Comparison of ENCODE assay signal across 2 cellular contexts in the genomic region with DNA sequence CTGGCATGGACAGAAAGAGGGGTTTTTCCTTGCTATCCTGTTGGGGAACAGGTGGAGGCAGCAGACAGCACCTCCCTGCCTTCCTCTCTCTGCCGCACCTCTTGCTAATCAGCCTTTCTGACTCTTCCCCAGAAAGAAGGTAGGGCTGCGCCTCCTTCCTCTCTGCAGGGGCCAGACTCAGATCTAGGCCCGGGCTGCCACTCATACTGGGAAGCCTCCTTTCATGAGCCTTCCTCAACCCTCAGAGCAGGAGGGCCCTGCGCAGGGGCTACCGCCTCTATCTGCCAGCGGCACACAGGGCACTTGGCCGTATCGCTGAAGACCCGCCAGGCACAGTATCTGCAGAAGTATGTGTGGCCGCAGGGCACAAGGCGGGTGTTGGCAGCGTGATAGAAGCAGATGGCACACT.
TF ChIP-seq lines count a peak whose summit lies in the region.

No MANE protein-coding gene starts in this region.

TF ChIP-seq in GM23338, 12 proteins besides CTCF, POLR2A, EP300 and RAD21:
- no peak for TF ChIP-seq EZH2phosphoT487 (IDR thresholded peaks at IDR 0.05; ENCODE audit: unreplicated experiment)

TF ChIP-seq in K562, 482 proteins besides CTCF, POLR2A, EP300 and RAD21:
- TF ChIP-seq CHD2 (IDR thresholded peaks at IDR 0.05; ENCODE audit: low read depth, low read length) = no peak
- TF ChIP-seq RBM15 (IDR thresholded peaks at IDR 0.05; ENCODE audit: insufficient read depth, low read length) = no peak
- TF ChIP-seq MAX (CRISPR knock-in tag; IDR thresholded peaks at IDR 0.05) = no peak
- no peak for TF ChIP-seq MCM7 (IDR thresholded peaks at IDR 0.05)
- TF ChIP-seq ZNF695 (CRISPR knock-in tag; IDR thresholded peaks at IDR 0.05) = no peak
- no peak for TF ChIP-seq CC2D1A (IDR thresholded peaks at IDR 0.05)
- TF ChIP-seq GABPA (tag; conservative IDR thresholded peaks at IDR 0.05; ENCODE audit: low read depth) = no peak
- TF ChIP-seq DDX20 (tag; IDR thresholded peaks at IDR 0.05; ENCODE audit: low read depth) = no peak
- TF ChIP-seq, protein P1, sequence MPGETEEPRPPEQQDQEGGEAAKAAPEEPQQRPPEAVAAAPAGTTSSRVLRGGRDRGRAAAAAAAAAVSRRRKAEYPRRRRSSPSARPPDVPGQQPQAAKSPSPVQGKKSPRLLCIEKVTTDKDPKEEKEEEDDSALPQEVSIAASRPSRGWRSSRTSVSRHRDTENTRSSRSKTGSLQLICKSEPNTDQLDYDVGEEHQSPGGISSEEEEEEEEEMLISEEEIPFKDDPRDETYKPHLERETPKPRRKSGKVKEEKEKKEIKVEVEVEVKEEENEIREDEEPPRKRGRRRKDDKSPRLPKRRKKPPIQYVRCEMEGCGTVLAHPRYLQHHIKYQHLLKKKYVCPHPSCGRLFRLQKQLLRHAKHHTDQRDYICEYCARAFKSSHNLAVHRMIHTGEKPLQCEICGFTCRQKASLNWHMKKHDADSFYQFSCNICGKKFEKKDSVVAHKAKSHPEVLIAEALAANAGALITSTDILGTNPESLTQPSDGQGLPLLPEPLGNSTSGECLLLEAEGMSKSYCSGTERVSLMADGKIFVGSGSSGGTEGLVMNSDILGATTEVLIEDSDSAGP (CRISPR knock-in tag; IDR thresholded peaks at IDR 0.05) = no peak
- TF ChIP-seq ZBTB9 (CRISPR knock-in tag; IDR thresholded peaks at IDR 0.05) = no peak
